ENCODE assay signal across 8 cellular contexts in the genomic region with DNA sequence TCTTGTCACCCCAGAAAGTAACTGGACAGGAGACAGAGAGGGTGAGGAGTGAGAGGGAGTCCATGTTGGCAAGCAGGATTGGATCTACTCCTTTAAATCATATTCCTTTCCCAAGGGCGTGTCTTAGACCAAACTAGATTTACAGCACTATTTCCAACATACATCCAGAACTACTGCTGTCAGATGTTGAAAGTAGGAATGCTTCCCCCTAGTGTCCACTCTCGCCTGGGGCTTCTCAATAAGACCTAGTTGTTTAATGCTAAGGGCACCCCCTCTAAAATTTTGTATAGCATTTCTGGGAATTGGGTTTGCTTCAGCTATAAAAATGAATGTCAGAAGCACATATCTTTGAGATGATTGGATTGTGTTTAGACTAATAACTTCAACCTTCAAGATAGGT. TPM values are rescaled to one million over a fixed set of nuclear protein-coding genes. Genes with fewer than 3 reads are reported as not detected.
DNase-seq lines count a peak whose midpoint lies in the region; ATAC-seq and TF ChIP-seq lines count a peak whose summit lies in the region.

No MANE protein-coding gene starts in this region.

- H3K27ac Mint-ChIP-seq in dendritic cell treated with granulocyte-macrophage colony-stimulating factor and Interleukin-4, amounts not matched to agents 40 ng/mL and 50 ng/mL, for 4 days: peak overlapping the region; percentile 42

- no peak overlapping the region for H4K8ac ChIP-seq in mesendoderm (ENCODE audit: low read depth, low read length)

- no peaks in the 10 kb centered on the region for H3F3A ChIP-seq in PC-3 (ENCODE audit: low read length, unreplicated experiment)

- H3K9me3 ChIP-seq in PC-3 (ENCODE audit: low read length): no peaks in the 10 kb centered on the region

- H3K36me3 ChIP-seq in PC-3 (ENCODE audit: low read depth, low read length): peaks cover 25% of the 10 kb centered on the region
- H3K36me3 ChIP-seq in mesendoderm (ENCODE audit: control insufficient read depth, insufficient read depth, low read length): no peaks in the 10 kb centered on the region

- no peak overlapping the region for H2AK5ac ChIP-seq in mesendoderm (ENCODE audit: low read length)

- no peaks in the 10 kb centered on the region for H3K27me3 Mint-ChIP-seq in dendritic cell treated with granulocyte-macrophage colony-stimulating factor and Interleukin-4, amounts not matched to agents 40 ng/mL and 50 ng/mL, for 4 days

- peak overlapping the region; percentile 38; the same call in 1 of the 2 replicates for H3K27ac ChIP-seq in PC-3 (ENCODE audit: low read length)
- no peak overlapping the region for H3K27ac ChIP-seq in mesendoderm (ENCODE audit: low read depth, low read length)

- DNase-seq in AG09319 (ENCODE audit: extremely low read depth, low read depth): peak; percentile 54
- DNase-seq in GM04504 (ENCODE audit: low read depth): peak; percentile 43
- peak; percentile 71 for DNase-seq in PC-3
- DNase-seq in mesendoderm: peak; percentile 51

- no peak overlapping the region for H3K4me3 Mint-ChIP-seq in dendritic cell treated with granulocyte-macrophage colony-stimulating factor and Interleukin-4, amounts not matched to agents 40 ng/mL and 50 ng/mL, for 4 days

- H3K79me2 ChIP-seq in PC-3 (ENCODE audit: low read length) (peaks cover 4% of the 10 kb centered on the region; the same call in 1 of the 2 replicates), mesendoderm (ENCODE audit: control insufficient read depth, insufficient read depth, low read length) (no peaks in the 10 kb centered on the region)

- H3K18ac ChIP-seq in mesendoderm (ENCODE audit: low read length): no peak overlapping the region

- H3K9me3 Mint-ChIP-seq in dendritic cell treated with granulocyte-macrophage colony-stimulating factor and Interleukin-4, amounts not matched to agents 40 ng/mL and 50 ng/mL, for 4 days: no peaks in the 10 kb centered on the region

- H4K5ac ChIP-seq in mesendoderm (ENCODE audit: low read length): no peak overlapping the region

- BruUV-seq in PC-3 (replicated peaks; lab: Mats Ljungman, UMichigan): no TSS peak

- peaks cover 24% of the 10 kb centered on the region for H3K36me3 Mint-ChIP-seq in dendritic cell treated with granulocyte-macrophage colony-stimulating factor and Interleukin-4, amounts not matched to agents 40 ng/mL and 50 ng/mL, for 4 days (ENCODE audit: low read depth)

- WGBS in mesendoderm (ENCODE audit: extremely low coverage, insufficient coverage, low lambda C conversion rate): no CpG with 5 or more reads among the region's 2 CpGs

- no peak overlapping the region for H2BK15ac ChIP-seq in mesendoderm (replicated peaks; ENCODE audit: low read depth)

- H3K4me3 ChIP-seq in PC-3 (ENCODE audit: low read length) (no peak overlapping the region), mesendoderm (ENCODE audit: low read length) (no peak overlapping the region)

- H3K9ac ChIP-seq in PC-3 (ENCODE audit: low read length) (no peak overlapping the region), mesendoderm (ENCODE audit: low read length) (no peak overlapping the region)

- H3K9me2 ChIP-seq in PC-3 (replicated peaks; ENCODE audit: low read length): no peaks in the 10 kb centered on the region

- no peaks in the 10 kb centered on the region for H3K27me3 ChIP-seq in PC-3 (ENCODE audit: low read length)
- no peaks in the 10 kb centered on the region for H3K27me3 ChIP-seq in mesendoderm (ENCODE audit: insufficient read depth, low read length, poor library complexity)

- no peaks in the 10 kb centered on the region for H4K20me1 ChIP-seq in PC-3 (ENCODE audit: low read length)

- H2BK5ac ChIP-seq in mesendoderm (ENCODE audit: low read length): no peak overlapping the region

- ATAC-seq in PC-3 (peak; percentile 69), GM21717 (IDR thresholded peaks at IDR 0.05; ENCODE audit: unreplicated experiment) (no peak), HG03280 (IDR thresholded peaks at IDR 0.05; ENCODE audit: unreplicated experiment) (no peak), HG03045 (IDR thresholded peaks at IDR 0.05; ENCODE audit: unreplicated experiment) (no peak)

- H3K4me2 ChIP-seq in PC-3 (ENCODE audit: low read length): no peak overlapping the region
- no peak overlapping the region for H3K4me2 ChIP-seq in mesendoderm (ENCODE audit: low read length)

- POLR2A ChIA-PET in PC-3 (lab: Charles Lee; ENCODE audit: unreplicated experiment): no interaction called here

- H3K4me1 ChIP-seq in PC-3 (ENCODE audit: insufficient read depth, low read length) (peaks cover 23% of the 10 kb centered on the region), mesendoderm (ENCODE audit: control insufficient read depth, low read depth, low read length) (no peaks in the 10 kb centered on the region)

- CTCF ChIA-PET in PC-3 (lab: Charles Lee): interaction anchor here (0.5 kb wide), 1 partner anchor 136 kb away, joined by 4 read pairs; no protein-coding TSS in a partner anchor

- peak; percentile 69 for TF ChIP-seq CTCF in AG09319 (IDR thresholded peaks at IDR 0.05; ENCODE audit: low read depth, low read length)
- TF ChIP-seq CTCF in PC-3 (conservative IDR thresholded peaks at IDR 0.05; ENCODE audit: low read depth, low read length): peak; percentile 70

- H2BK120ac ChIP-seq in mesendoderm (ENCODE audit: low read depth, low read length): no peak overlapping the region

- intact Hi-C loops in PC-3 (cut with micrococcal nuclease): no loop called here
- intact Hi-C loops in dendritic cell treated with granulocyte-macrophage colony-stimulating factor and Interleukin-4, amounts not matched to agents 40 ng/mL and 50 ng/mL, for 4 days (cut with micrococcal nuclease): loop anchor here (5.0 kb wide), 2 partner anchors 91 to 241 kb away; no protein-coding TSS in a partner anchor

- no peak overlapping the region for H3K23ac ChIP-seq in mesendoderm (ENCODE audit: low read length)

- no peak overlapping the region for H3K4ac ChIP-seq in mesendoderm (ENCODE audit: low read depth, low read length)

- no peak overlapping the region for H2AFZ ChIP-seq in PC-3 (ENCODE audit: low read length)

- no peaks in the 10 kb centered on the region for H3K79me1 ChIP-seq in mesendoderm (ENCODE audit: low read length)

- peaks cover 18% of the 10 kb centered on the region for H3K4me1 Mint-ChIP-seq in dendritic cell treated with granulocyte-macrophage colony-stimulating factor and Interleukin-4, amounts not matched to agents 40 ng/mL and 50 ng/mL, for 4 days (ENCODE audit: low read depth)

- H3K56ac ChIP-seq in mesendoderm (ENCODE audit: low read length): no peak overlapping the region

RNA-seq across cellular contexts. Expression of gene OFD1, which starts 13.3 kb away (rescaled TPM):
- total RNA-seq in PC-3 (2014; rRNA removed): 14.4 and 16.7 TPM in 2 replicates
- 21.3 TPM for polyA plus RNA-seq in mesendoderm (2013, experiment 1 of 2)
- polyA plus RNA-seq in mesendoderm (2013, experiment 2 of 2): 21.7 TPM

RNA-seq across cellular contexts. Expression of gene TRAPPC2, which starts 13.4 kb away (rescaled TPM):
- 7.9 and 8.6 TPM in 2 replicates for total RNA-seq in PC-3 (2014; rRNA removed)
- polyA plus RNA-seq in mesendoderm (2013, experiment 1 of 2): 5.9 TPM
- polyA plus RNA-seq in mesendoderm (2013, experiment 2 of 2): 5.5 TPM

RNA-seq across cellular contexts. Expression of gene RAB9A, which starts 58.9 kb away (rescaled TPM):
- 21.0 and 29.5 TPM in 2 replicates for total RNA-seq in PC-3 (2014; rRNA removed)
- 23.3 TPM for polyA plus RNA-seq in mesendoderm (2013, experiment 1 of 2)
- polyA plus RNA-seq in mesendoderm (2013, experiment 2 of 2): 22.9 TPM
